ENCODE assay signal across 13 cellular contexts in the genomic region with DNA sequence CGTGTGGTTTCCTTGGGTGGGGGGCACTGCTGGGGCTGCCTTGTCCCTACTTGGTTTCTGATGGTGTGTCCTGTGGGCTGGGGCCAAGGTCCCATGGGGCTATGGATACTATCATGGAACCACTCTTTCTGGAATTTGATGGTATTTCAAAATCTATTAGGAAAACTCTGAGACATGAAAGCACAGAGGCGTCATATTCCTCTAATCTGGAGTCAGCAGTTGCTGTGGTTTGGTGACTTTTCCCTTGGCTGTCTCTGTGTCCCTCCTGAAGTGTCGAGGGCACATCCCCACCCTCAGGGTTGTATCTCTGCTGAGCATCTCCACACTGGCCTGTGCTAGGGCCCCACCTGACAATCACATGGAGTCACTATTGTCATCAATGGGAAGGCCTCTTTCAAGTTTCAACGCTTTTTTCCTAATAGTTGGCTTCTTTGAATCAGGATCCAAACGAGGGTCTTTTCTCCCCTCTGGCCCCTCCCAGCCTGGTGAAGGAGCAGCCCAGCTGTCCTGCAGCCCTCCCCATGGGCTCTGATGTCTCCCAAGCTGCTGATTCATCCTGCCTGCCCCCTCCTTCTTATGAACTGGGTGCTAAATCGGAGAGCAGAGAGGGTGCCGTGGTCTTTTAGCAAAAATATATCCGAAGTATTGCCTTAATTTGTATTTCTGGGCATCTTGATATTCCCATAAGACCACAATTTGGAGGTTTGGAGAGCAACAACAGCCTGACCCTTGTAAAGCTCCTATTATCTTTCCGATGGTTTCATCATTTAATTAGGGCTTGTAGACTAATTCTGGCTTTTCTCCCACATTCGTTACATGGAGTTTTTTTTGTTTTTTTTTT. TPM values are rescaled to one million over a fixed set of nuclear protein-coding genes. Genes with fewer than 3 reads are reported as not detected.
DNase-seq lines count a peak whose midpoint lies in the region; ATAC-seq and TF ChIP-seq lines count a peak whose summit lies in the region.
"Had no signal": no experiment of that assay in that cellular context is flagged by ENCODE, and none has a peak within 500 bp of the region (broad histone marks: within the 10 kb centered on the region; RNA-seq: fewer than 3 reads in every experiment).

No MANE protein-coding gene starts in this region.

- H3K27me3 ChIP-seq in esophagus squamous epithelium, result no peaks in the 10 kb centered on the region
- H3K27me3 ChIP-seq: ovary, SJCRH30, thyroid gland had no signal

- peaks cover 19% of the 10 kb centered on the region for H3K36me3 Mint-ChIP-seq in activated naive CD8-positive, alpha-beta T cell
- peaks cover 42% of the 10 kb centered on the region for H3K36me3 Mint-ChIP-seq in activated naive CD8-positive, alpha-beta T cell treated with anti-CD3 and anti-CD28 coated beads, Interleukin-2, amount 50 U/mL, for 24 hours (ENCODE audit: low read depth)
- H3K36me3 Mint-ChIP-seq in mesothelial cell of epicardium, result peaks cover 25% of the 10 kb centered on the region
- peaks cover 22% of the 10 kb centered on the region for H3K36me3 Mint-ChIP-seq in type B pancreatic cell

- intact Hi-C loops in esophagus squamous epithelium (cut with DNase I), result no loop called here

- H3K27me3 Mint-ChIP-seq in activated naive CD8-positive, alpha-beta T cell, result no peaks in the 10 kb centered on the region
- no peaks in the 10 kb centered on the region for H3K27me3 Mint-ChIP-seq in activated naive CD8-positive, alpha-beta T cell treated with anti-CD3 and anti-CD28 coated beads, Interleukin-2, amount 50 U/mL, for 24 hours
- H3K27me3 Mint-ChIP-seq in mesothelial cell of epicardium (ENCODE audit: low read depth) (no peaks in the 10 kb centered on the region), type B pancreatic cell (no peaks in the 10 kb centered on the region)

- peaks cover 0 to 47% (median 4%) of the 10 kb centered on the region in 3 donors for H3K36me3 ChIP-seq in esophagus squamous epithelium
- H3K36me3 ChIP-seq: ovary had no signal

- DNase-seq in activated naive CD8-positive, alpha-beta T cell treated with anti-CD3 and anti-CD28 coated beads, Interleukin-2, amount 50 U/mL, for 24 hours, result no peak
- peak; percentile 43 for DNase-seq in astrocyte of the hippocampus (ENCODE audit: low read depth, low spot score)
- DNase-seq in mesothelial cell of epicardium (ENCODE audit: low spot score in 2 of 2, unreplicated experiment in 2 of 2), result no peak
- no peak for DNase-seq in type B pancreatic cell (ENCODE audit: extremely low spot score, unreplicated experiment)
- no peak for DNase-seq in esophagus squamous epithelium (lab: John Stamatoyannopoulos, UW)
- no peak for DNase-seq in dermis blood vessel endothelial cell
- DNase-seq: DMS79, mammary epithelial cell, ovary, SJCRH30 had no signal

- 79 to 89% methylated on average over 8 to 10 of the region's 10 CpGs for WGBS in esophagus squamous epithelium, 2 donors

- H3K27ac Mint-ChIP-seq in activated naive CD8-positive, alpha-beta T cell, result peak overlapping the region; percentile 41
- H3K27ac Mint-ChIP-seq in activated naive CD8-positive, alpha-beta T cell treated with anti-CD3 and anti-CD28 coated beads, Interleukin-2, amount 50 U/mL, for 24 hours, result no peak overlapping the region
- H3K27ac Mint-ChIP-seq in mesothelial cell of epicardium, result peak overlapping the region; percentile 92
- H3K27ac Mint-ChIP-seq in type B pancreatic cell, result peak overlapping the region; percentile 93

- no peak overlapping the region for H3K27ac ChIP-seq in esophagus squamous epithelium
- H3K27ac ChIP-seq: ovary, SJCRH30 had no signal

- H3K9me3 ChIP-seq in esophagus squamous epithelium, result no peaks in the 10 kb centered on the region
- H3K9me3 ChIP-seq: ovary, SJCRH30, thyroid gland had no signal

- H3K4me1 ChIP-seq in esophagus squamous epithelium, result peaks cover 7 to 38% (median 19%) of the 10 kb centered on the region in 3 donors
- H3K4me1 ChIP-seq: SJCRH30 had no signal

- no peak for ATAC-seq in activated naive CD8-positive, alpha-beta T cell treated with anti-CD3 and anti-CD28 coated beads, Interleukin-2, amount 50 U/mL, for 24 hours
- no peak for ATAC-seq in GM18519 (IDR thresholded peaks at IDR 0.05; ENCODE audit: low FRiP score, unreplicated experiment)

- no peak overlapping the region for H3K4me3 ChIP-seq in esophagus squamous epithelium
- H3K4me3 ChIP-seq: ovary, SJCRH30, thyroid gland had no signal

- H3K9me3 Mint-ChIP-seq in activated naive CD8-positive, alpha-beta T cell (ENCODE audit: low read depth), result no peaks in the 10 kb centered on the region
- H3K9me3 Mint-ChIP-seq in activated naive CD8-positive, alpha-beta T cell treated with anti-CD3 and anti-CD28 coated beads, Interleukin-2, amount 50 U/mL, for 24 hours, result no peaks in the 10 kb centered on the region
- peaks cover 10% of the 10 kb centered on the region for H3K9me3 Mint-ChIP-seq in mesothelial cell of epicardium
- no peaks in the 10 kb centered on the region for H3K9me3 Mint-ChIP-seq in type B pancreatic cell

- H3K4me3 Mint-ChIP-seq in activated naive CD8-positive, alpha-beta T cell, result no peak overlapping the region
- no peak overlapping the region for H3K4me3 Mint-ChIP-seq in activated naive CD8-positive, alpha-beta T cell treated with anti-CD3 and anti-CD28 coated beads, Interleukin-2, amount 50 U/mL, for 24 hours
- no peak overlapping the region for H3K4me3 Mint-ChIP-seq in mesothelial cell of epicardium
- peak overlapping the region; percentile 66 for H3K4me3 Mint-ChIP-seq in type B pancreatic cell

- TF ChIP-seq CTCF in mesothelial cell of epicardium (IDR thresholded peaks at IDR 0.05; ENCODE audit: unreplicated experiment) (no peak), type B pancreatic cell (conservative IDR thresholded peaks at IDR 0.05) (no peak), esophagus squamous epithelium (IDR thresholded peaks at IDR 0.05) (no peak)

- peaks cover 79% of the 10 kb centered on the region for H3K4me1 Mint-ChIP-seq in activated naive CD8-positive, alpha-beta T cell (ENCODE audit: low read depth)
- H3K4me1 Mint-ChIP-seq in activated naive CD8-positive, alpha-beta T cell treated with anti-CD3 and anti-CD28 coated beads, Interleukin-2, amount 50 U/mL, for 24 hours, result peaks cover 63% of the 10 kb centered on the region
- H3K4me1 Mint-ChIP-seq in mesothelial cell of epicardium, result peaks cover 33% of the 10 kb centered on the region
- peaks cover 27% of the 10 kb centered on the region for H3K4me1 Mint-ChIP-seq in type B pancreatic cell (ENCODE audit: unreplicated experiment)

- no peak for TF ChIP-seq POLR2A in esophagus squamous epithelium (IDR thresholded peaks at IDR 0.05)

RNA-seq across cellular contexts. Expression of a gene that starts 38.5 kb away (rescaled TPM):
- 129 to 135 TPM (median 129 TPM) in 3 replicates for total RNA-seq in mesothelial cell of epicardium
- 90.8 and 121 TPM in 2 replicates for total RNA-seq in type B pancreatic cell (ENCODE audit: low replicate concordance)
- 10 to 100 TPM; 31.6 to 51.4 (median 46.1) TPM for total RNA-seq in esophagus squamous epithelium
- total RNA-seq in dermis blood vessel endothelial cell, result 33.0 and 37.8 TPM in 2 replicates

RNA-seq across cellular contexts. Expression of a gene that starts 50.3 kb away (rescaled TPM):
- total RNA-seq in mesothelial cell of epicardium, result 58.4 to 60.3 TPM (median 59.9 TPM) in 3 replicates
- total RNA-seq in type B pancreatic cell (ENCODE audit: low replicate concordance), result 34.3 and 38.8 TPM in 2 replicates
- total RNA-seq in esophagus squamous epithelium, result 10 to 100 TPM in 1 of 4 donors, 1 to 10 TPM in 3; 7.7 to 13.0 (median 8.3) TPM
- 19.5 and 28.1 TPM in 2 replicates for total RNA-seq in dermis blood vessel endothelial cell
